12 cellular contexts compared by ENCODE assay signal in the genomic region with DNA sequence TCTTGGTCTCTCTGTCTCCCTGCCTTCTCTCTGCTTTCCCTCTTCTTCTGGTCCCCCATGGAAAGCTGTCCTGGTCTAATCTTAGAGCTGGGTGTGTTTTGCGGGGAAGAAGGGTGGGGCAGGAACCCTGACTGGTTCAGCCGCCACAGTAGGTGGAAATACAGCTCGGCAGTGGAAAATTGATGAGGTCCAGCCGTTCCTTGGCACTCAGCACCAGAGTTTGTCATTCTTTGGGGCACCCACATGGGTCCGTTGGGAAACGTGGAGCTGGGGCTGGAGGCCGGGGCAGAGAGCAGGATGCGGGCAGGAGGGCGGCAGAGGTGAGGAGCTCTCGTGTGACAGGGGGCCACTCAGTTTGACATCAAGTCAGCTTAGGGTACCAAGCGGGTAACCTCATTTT.
A peak's percentile ranks its signal among the peaks of the same experiment; 100 is the strongest.
DNase-seq lines count a peak whose midpoint lies in the region; ATAC-seq and TF ChIP-seq lines count a peak whose summit lies in the region.
"Had no signal": no experiment of that assay in that cellular context is flagged by ENCODE, and none has a peak within 500 bp of the region (broad histone marks: within the 10 kb centered on the region; RNA-seq: fewer than 3 reads in every experiment).

No MANE protein-coding gene starts in this region.

- ATAC-seq in naive thymus-derived CD8-positive, alpha-beta T cell: no peak
- no peak for ATAC-seq in aorta (ENCODE audit: low FRiP score)
- no peak for ATAC-seq in GM21381 (IDR thresholded peaks at IDR 0.05; ENCODE audit: unreplicated experiment)
- no peak for ATAC-seq in GM19397 (IDR thresholded peaks at IDR 0.05; ENCODE audit: unreplicated experiment)

- POLR2A ChIA-PET in naive thymus-derived CD8-positive, alpha-beta T cell (lab: Charles Lee): interaction anchor here (0.5 to 5.0 kb wide), 3 partner anchors 14 to 183 kb away, joined by 3 to 38 read pairs (median 24); no protein-coding TSS in a partner anchor

- H3K4me3 ChIP-seq in LNCaP clone FGC (ENCODE audit: low read depth, low read length) (peak overlapping the region; percentile 63), aorta (ENCODE audit: low read length in 2 of 2) (no peak overlapping the region)
- H3K4me3 ChIP-seq: coronary artery had no signal

- H3K4me1 Mint-ChIP-seq in naive thymus-derived CD8-positive, alpha-beta T cell: peaks cover 32 to 55% (median 40%) of the 10 kb centered on the region in 4 donors

- intact Hi-C loops in aorta (cut with DNase I): no loop called here

- WGBS in aorta, 2 donors: 8% methylated on average over 11 of the region's 11 CpGs; no CpG with 5 or more reads in 1 of the 2 donors

- TF ChIP-seq CTCF in LNCaP clone FGC (IDR thresholded peaks at IDR 0.05; ENCODE audit: control insufficient read depth, extremely low read depth, insufficient read depth): no peak

- no peaks in the 10 kb centered on the region for H3K36me3 ChIP-seq in aorta (ENCODE audit: control insufficient read depth in 1 of 2, insufficient read depth in 2 of 2, low read length in 1 of 2)

- no peaks in the 10 kb centered on the region for H3K4me1 ChIP-seq in aorta (ENCODE audit: control insufficient read depth in 1 of 2, insufficient read depth in 2 of 2, low read length in 2 of 2)

- H3K27me3 ChIP-seq in aorta (ENCODE audit: control insufficient read depth in 1 of 2, insufficient read depth in 2 of 2, low read length in 1 of 2): no peaks in the 10 kb centered on the region

- H3K9me3 Mint-ChIP-seq in naive thymus-derived CD8-positive, alpha-beta T cell: no peaks in the 10 kb centered on the region

- H3K36me3 Mint-ChIP-seq in naive thymus-derived CD8-positive, alpha-beta T cell: peaks cover 0 to 17% (median 0%) of the 10 kb centered on the region in 3 donors

- peak; percentile 4 for DNase-seq in NK-92 treated with Interleukin-12 subunit alpha and Interleukin-12 subunit beta, amount 100 ng/mL, for 24 hours (lab: John Stamatoyannopoulos, UW)
- DNase-seq in NK-92 (lab: John Stamatoyannopoulos, UW; ENCODE audit: unreplicated experiment) (no peak), LNCaP clone FGC (ENCODE audit: low read depth) (no peak), dermis blood vessel endothelial cell (peak; percentile 13), aorta (no peak)
- no peak for DNase-seq in naive thymus-derived CD8-positive, alpha-beta T cell
- DNase-seq: activated CD8-positive, alpha-beta memory T cell treated with anti-CD3 and anti-CD28 coated beads, Interleukin-2, amount 50 U/mL, for 4 hours; NCI-H2227 treated with DMSO at 0.1 percent for 48 hours had no signal

- H3K9me3 ChIP-seq in aorta (ENCODE audit: control insufficient read depth, low read length): no peaks in the 10 kb centered on the region

- peak overlapping the region in 5 of 10 donors; percentile 85 to 96 (median 93) for H3K27ac Mint-ChIP-seq in naive thymus-derived CD8-positive, alpha-beta T cell

- peak overlapping the region in 1 of 2 donors; percentile 89 for H3K27ac ChIP-seq in aorta (ENCODE audit: low read depth in 1 of 2, low read length in 2 of 2)
- H3K27ac ChIP-seq: 22Rv1, coronary artery had no signal

- peak overlapping the region in 6 of 10 donors; percentile 92 to 99 (median 96) for H3K4me3 Mint-ChIP-seq in naive thymus-derived CD8-positive, alpha-beta T cell

- H3K27me3 Mint-ChIP-seq in naive thymus-derived CD8-positive, alpha-beta T cell: no peaks in the 10 kb centered on the region

Comparison
In these comparisons a context has a peak if more than half of its experiments do, and no peak if none do; other contexts are left out.
1. DNase-seq: peak in NK-92 treated with Interleukin-12 subunit alpha and Interleukin-12 subunit beta, amount 100 ng/mL, for 24 hours (single experiment) and dermis blood vessel endothelial cell (single experiment); none in NK-92 (single experiment), LNCaP clone FGC (single experiment), naive thymus-derived CD8-positive, alpha-beta T cell (0 of 10) and aorta (0 of 2).